ENCODE assay signal across 31 cellular contexts in genomic region chr1:53084589-53084971, GRCh38. TPM values are rescaled to one million over a fixed set of nuclear protein-coding genes. Genes with fewer than 3 reads are reported as not detected.
A peak's percentile ranks its signal among the peaks of the same experiment; 100 is the strongest.
DNase-seq lines count a peak whose midpoint lies in the region; ATAC-seq and TF ChIP-seq lines count a peak whose summit lies in the region.
"Had no signal": no experiment of that assay in that cellular context is flagged by ENCODE, and none has a peak within 500 bp of the region (broad histone marks: within the 10 kb centered on the region; RNA-seq: fewer than 3 reads in every experiment).

No MANE protein-coding gene starts in this region.

- H3K9me3 Mint-ChIP-seq in neural crest cell = no peaks in the 10 kb centered on the region
- H3K9me3 Mint-ChIP-seq: activated CD4-positive, alpha-beta memory T cell treated with anti-CD3 and anti-CD28 coated beads, Interleukin-2, amount 10 ng/mL, durations not matched to agents 7 days and 5 days; activated T-helper 1 cell treated with anti-CD3 and anti-CD28 coated beads, Interleukin-12 subunit alpha, Interleukin-12 subunit beta, Interleukin-2, Interleukin-4 antibody, amounts not matched to agents 30 ng/mL and 10 ng/mL and 1 ng/mL, durations not matched to agents 14 hours and 24 hours and 36 hours; T-helper 1 cell treated with Interleukin-12 subunit alpha and Interleukin-12 subunit beta and Interleukin-4 antibody, amounts not matched to agents 30 μg/mL and 1 μg/mL, for 36 hours had no signal

- H3K27me3 ChIP-seq in right atrium auricular region = no peaks in the 10 kb centered on the region
- H3K27me3 ChIP-seq: body of pancreas, dorsolateral prefrontal cortex had no signal

- peaks cover 14% of the 10 kb centered on the region for H3K4me1 Mint-ChIP-seq in neural crest cell
- H3K4me1 Mint-ChIP-seq: activated CD4-positive, alpha-beta memory T cell treated with anti-CD3 and anti-CD28 coated beads, Interleukin-2, amount 10 ng/mL, durations not matched to agents 7 days and 5 days had no signal

- H3K27ac Mint-ChIP-seq in neural crest cell (ENCODE audit: unreplicated experiment) = peak overlapping the region; percentile 44
- H3K27ac Mint-ChIP-seq: activated CD4-positive, alpha-beta memory T cell treated with anti-CD3 and anti-CD28 coated beads, Interleukin-2, amount 10 ng/mL, durations not matched to agents 7 days and 5 days; activated T-helper 1 cell treated with anti-CD3 and anti-CD28 coated beads, Interleukin-12 subunit alpha, Interleukin-12 subunit beta, Interleukin-2, Interleukin-4 antibody, amounts not matched to agents 30 ng/mL and 10 ng/mL and 1 ng/mL, durations not matched to agents 14 hours and 24 hours and 36 hours; T-helper 1 cell treated with Interleukin-12 subunit alpha and Interleukin-12 subunit beta and Interleukin-4 antibody, amounts not matched to agents 30 μg/mL and 1 μg/mL, for 36 hours had no signal

- intact Hi-C loops in Right ventricle myocardium inferior (cut with DNase I) = no loop called here

- H3K27me3 Mint-ChIP-seq in neural crest cell (ENCODE audit: low read depth) = no peaks in the 10 kb centered on the region
- H3K27me3 Mint-ChIP-seq: activated CD4-positive, alpha-beta memory T cell treated with anti-CD3 and anti-CD28 coated beads, Interleukin-2, amount 10 ng/mL, durations not matched to agents 7 days and 5 days had no signal

- no peak overlapping the region for H3K4me3 ChIP-seq in right atrium auricular region
- no peak overlapping the region for H3K4me3 ChIP-seq in fibroblast of mammary gland (ENCODE audit: control insufficient read depth, low read depth, low read length)
- H3K4me3 ChIP-seq: body of pancreas, dorsolateral prefrontal cortex, skin epidermis had no signal

- no peaks in the 10 kb centered on the region for H3K36me3 Mint-ChIP-seq in neural crest cell (ENCODE audit: low read depth)

- H3K4me1 ChIP-seq in right atrium auricular region = peaks cover 0 to under 1% of the 10 kb centered on the region in 2 donors
- H3K4me1 ChIP-seq: body of pancreas had no signal

- no peaks in the 10 kb centered on the region for H3K9me3 ChIP-seq in right atrium auricular region
- H3K9me3 ChIP-seq: body of pancreas, SK-N-SH had no signal

- TF ChIP-seq CTCF in right atrium auricular region (IDR thresholded peaks at IDR 0.05) (no peak), fibroblast of mammary gland (conservative IDR thresholded peaks at IDR 0.05; ENCODE audit: control insufficient read depth, insufficient read depth, low read depth, low read length) (no peak), neural crest cell (conservative IDR thresholded peaks at IDR 0.05) (no peak)

- no peak overlapping the region for H3K27ac ChIP-seq in right atrium auricular region
- H3K27ac ChIP-seq: body of pancreas, C4-2B, dorsolateral prefrontal cortex, HL-60 had no signal

- no peak overlapping the region for H3K4me3 Mint-ChIP-seq in neural crest cell
- H3K4me3 Mint-ChIP-seq: activated CD4-positive, alpha-beta memory T cell treated with anti-CD3 and anti-CD28 coated beads, Interleukin-2, amount 10 ng/mL, durations not matched to agents 7 days and 5 days; activated T-helper 1 cell treated with anti-CD3 and anti-CD28 coated beads, Interleukin-12 subunit alpha, Interleukin-12 subunit beta, Interleukin-2, Interleukin-4 antibody, amounts not matched to agents 30 ng/mL and 10 ng/mL and 1 ng/mL, durations not matched to agents 14 hours and 24 hours and 36 hours; T-helper 1 cell treated with Interleukin-12 subunit alpha and Interleukin-12 subunit beta and Interleukin-4 antibody, amounts not matched to agents 30 μg/mL and 1 μg/mL, for 36 hours had no signal

- H3K36me3 ChIP-seq in right atrium auricular region = peaks cover 21% of the 10 kb centered on the region

- DNase-seq in Right ventricle myocardium inferior (ENCODE audit: missing footprints) (peak; percentile 30), right atrium auricular region (ENCODE audit: low spot score) (no peak), fibroblast of mammary gland (ENCODE audit: low read depth) (peak; percentile 14), neural crest cell (ENCODE audit: low read depth, low spot score) (no peak), germinal center (ENCODE audit: low spot score) (no peak)
- DNase-seq: activated CD4-positive, alpha-beta memory T cell treated with anti-CD3 and anti-CD28 coated beads, Interleukin-2, amount 10 ng/mL, durations not matched to agents 7 days and 5 days; activated CD4-positive, CD25-positive, alpha-beta regulatory T cell treated with anti-CD3 and anti-CD28 coated beads, Interleukin-2, amount 50 U/mL, for 72 hours; activated CD8-positive, alpha-beta memory T cell treated with anti-CD3 and anti-CD28 coated beads, Interleukin-2, amount 50 U/mL, for 4 hours; activated naive CD4-positive, alpha-beta T cell treated with Interleukin-2 at 50 U/mL for 16 hours; body of pancreas; dorsolateral prefrontal cortex; Karpas-422; NCI-H1417; NCI-H2029 treated with DMSO at 0.1 percent for 48 hours; NCI-H524 treated with DMSO at 0.1 percent for 48 hours; NK-92 treated with Interleukin-12 subunit alpha and Interleukin-12 subunit beta, amount 100 ng/mL, for 24 hours; nucleus accumbens; SK-N-SH; stimulated activated naive CD4-positive, alpha-beta T cell had no signal

- ATAC-seq in Right ventricle myocardium inferior = no peak
- ATAC-seq in HG03196 (IDR thresholded peaks at IDR 0.05; ENCODE audit: unreplicated experiment) = no peak
- no peak for ATAC-seq in HG03442 (IDR thresholded peaks at IDR 0.05; ENCODE audit: unreplicated experiment)
- ATAC-seq in HG02642 (IDR thresholded peaks at IDR 0.05; ENCODE audit: poor library complexity, unreplicated experiment) = no peak
- ATAC-seq: body of pancreas, left lobe of liver had no signal

RNA-seq across cellular contexts. Expression of gene PODN, which starts 22.6 kb away (rescaled TPM):
- total RNA-seq in Right ventricle myocardium inferior (35.3 TPM), right atrium auricular region (10 to 100 TPM; 44.1 to 47.2 TPM), neural crest cell (0.43 and 0.65 TPM in 2 replicates)
- total RNA-seq: A172; activated CD4-positive, alpha-beta memory T cell treated with anti-CD3 and anti-CD28 coated beads, Interleukin-2, amount 10 ng/mL, durations not matched to agents 7 days and 5 days; activated T-helper 1 cell treated with anti-CD3 and anti-CD28 coated beads, Interleukin-12 subunit alpha, Interleukin-12 subunit beta, Interleukin-2, Interleukin-4 antibody, amounts not matched to agents 30 ng/mL and 10 ng/mL and 1 ng/mL, durations not matched to agents 14 hours and 24 hours and 36 hours had no signal

RNA-seq across cellular contexts. Expression of gene SLC1A7, which starts 57.9 kb away (rescaled TPM):
- total RNA-seq in Right ventricle myocardium inferior (not detected), right atrium auricular region (under 1 TPM; 0.56 to 0.71 TPM), neural crest cell (not detected in 2 replicates)
- total RNA-seq: A172; activated CD4-positive, alpha-beta memory T cell treated with anti-CD3 and anti-CD28 coated beads, Interleukin-2, amount 10 ng/mL, durations not matched to agents 7 days and 5 days; activated T-helper 1 cell treated with anti-CD3 and anti-CD28 coated beads, Interleukin-12 subunit alpha, Interleukin-12 subunit beta, Interleukin-2, Interleukin-4 antibody, amounts not matched to agents 30 ng/mL and 10 ng/mL and 1 ng/mL, durations not matched to agents 14 hours and 24 hours and 36 hours; body of pancreas; cerebellum; ureter had no signal

Comparison
In these comparisons a context has a peak if more than half of its experiments do, and no peak if none do; other contexts are left out.
1. DNase-seq: peak in Right ventricle myocardium inferior (single experiment) and fibroblast of mammary gland (single experiment); none in right atrium auricular region (single experiment), neural crest cell (single experiment) and germinal center (single experiment).
2. RNA of gene PODN, which starts 22.6 kb away (total RNA-seq): 44.1 to 47.2 TPM in right atrium auricular region and 35.3 TPM in Right ventricle myocardium inferior (single experiment); 0.43 to 0.65 TPM in neural crest cell; every median in the first group is over 10 times any median in the second.